28 cellular contexts compared by ENCODE assay signal in genomic region chr22:38155703-38156102, GRCh38. TPM values are rescaled to one million over a fixed set of nuclear protein-coding genes. Genes with fewer than 3 reads are reported as not detected.
"Had no signal": no experiment of that assay in that cellular context is flagged by ENCODE, and none has a peak within 500 bp of the region (broad histone marks: within the 10 kb centered on the region; RNA-seq: fewer than 3 reads in every experiment).

No MANE protein-coding gene starts in this region.

- H3K4me1 ChIP-seq: colonic mucosa, esophagus muscularis mucosa, gastroesophageal sphincter, heart left ventricle, heart right ventricle had no signal

- ATAC-seq: effector memory CD8-positive, alpha-beta T cell; esophagus mucosa; gastrocnemius medialis; gastroesophageal sphincter; heart left ventricle; heart right ventricle had no signal

- H3K27me3 ChIP-seq: colonic mucosa, dorsolateral prefrontal cortex, esophagus muscularis mucosa, esophagus squamous epithelium, gastrocnemius medialis, gastroesophageal sphincter, heart left ventricle, heart right ventricle, hepatocyte had no signal

- H3K9me3 Mint-ChIP-seq: dendritic cell treated with granulocyte-macrophage colony-stimulating factor and Interleukin-4, amounts not matched to agents 40 ng/mL and 50 ng/mL, for 4 days; effector memory CD8-positive, alpha-beta T cell; endodermal cell had no signal

- FAIRE-seq: colon, endometrium, endothelial cell of umbilical vein had no signal

- H3K79me2 ChIP-seq: hepatocyte had no signal

- H3K4me3 Mint-ChIP-seq: dendritic cell treated with granulocyte-macrophage colony-stimulating factor and Interleukin-4, amounts not matched to agents 40 ng/mL and 50 ng/mL, for 4 days; effector memory CD8-positive, alpha-beta T cell; endodermal cell had no signal

- H3K9me3 ChIP-seq: colonic mucosa, esophagus muscularis mucosa, esophagus squamous epithelium, gastrocnemius medialis, gastroesophageal sphincter, heart left ventricle had no signal

- DNase-seq: colonic mucosa; cortex of kidney; dermis blood vessel endothelial cell; effector CD4-positive, alpha-beta T cell; effector CD8-positive, alpha-beta T cell; effector memory CD4-positive, alpha-beta T cell; effector memory CD8-positive, alpha-beta T cell; endodermal cell; erythroblast; esophagus squamous epithelium; foreskin fibroblast; gastrocnemius medialis; glutamatergic neuron; head of caudate nucleus; heart left ventricle; heart right ventricle had no signal

- H3K36me3 ChIP-seq: colonic mucosa, esophagus muscularis mucosa, esophagus squamous epithelium, gastrocnemius medialis, gastroesophageal sphincter, heart left ventricle, heart right ventricle had no signal

- H3K27ac Mint-ChIP-seq: dendritic cell treated with granulocyte-macrophage colony-stimulating factor and Interleukin-4, amounts not matched to agents 40 ng/mL and 50 ng/mL, for 4 days; effector memory CD8-positive, alpha-beta T cell; endodermal cell had no signal

- H2AFZ ChIP-seq: hepatocyte had no signal

- H3K4me2 ChIP-seq: hepatocyte had no signal

- H3K4me3 ChIP-seq: colonic mucosa, coronary artery, dorsolateral prefrontal cortex, esophagus muscularis mucosa, esophagus squamous epithelium, gastrocnemius medialis, gastroesophageal sphincter, heart left ventricle, heart right ventricle, hepatocyte had no signal

- H3K27ac ChIP-seq: colonic mucosa, coronary artery, dorsolateral prefrontal cortex, epithelial cell of prostate, esophagus muscularis mucosa, esophagus squamous epithelium, gastrocnemius medialis, gastroesophageal sphincter, heart left ventricle, heart right ventricle, hepatocyte had no signal

- H3K27me3 Mint-ChIP-seq: effector memory CD8-positive, alpha-beta T cell had no signal

RNA-seq across cellular contexts. Expression of gene BAIAP2L2, which starts 45.2 kb away (rescaled TPM):
- total RNA-seq: dermis blood vessel endothelial cell, dermis microvascular lymphatic vessel endothelial cell had no signal
